ENCODE assay signal across 23 cellular contexts in the genomic region with DNA sequence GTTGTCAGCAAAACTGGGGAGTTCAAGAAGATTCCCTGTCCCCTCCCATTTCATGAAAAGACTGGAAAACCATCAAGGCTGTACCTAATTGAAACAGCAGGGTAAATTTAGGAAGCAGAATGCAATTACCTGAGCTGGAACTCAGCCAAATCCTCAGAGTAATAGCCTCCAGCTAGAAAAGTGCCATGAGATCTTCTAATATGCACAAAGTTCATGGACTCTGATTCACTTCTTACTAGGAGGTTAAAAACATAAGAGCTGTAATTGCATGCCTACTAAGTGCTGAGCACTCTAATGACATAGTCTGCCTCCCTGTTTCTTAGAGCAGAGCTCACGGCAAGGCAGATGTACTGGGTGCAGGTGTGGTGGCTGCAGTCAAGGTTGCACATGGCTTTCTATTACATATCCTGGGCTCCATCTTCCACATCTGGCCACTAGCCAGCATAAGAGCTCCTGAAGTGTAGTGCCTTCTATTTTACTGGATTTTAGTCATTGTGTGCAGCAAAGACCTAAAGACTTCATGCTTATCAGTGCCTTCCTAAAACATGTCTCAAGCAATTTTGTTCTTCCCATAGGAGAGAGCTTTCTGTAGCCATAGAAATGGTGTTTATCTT.
DNase-seq lines count a peak whose midpoint lies in the region; ATAC-seq and TF ChIP-seq lines count a peak whose summit lies in the region.
"Had no signal": no experiment of that assay in that cellular context is flagged by ENCODE, and none has a peak within 500 bp of the region (broad histone marks: within the 10 kb centered on the region; RNA-seq: fewer than 3 reads in every experiment).

No MANE protein-coding gene starts in this region.

- no peak for ATAC-seq in activated CD8-positive, alpha-beta memory T cell treated with anti-CD3 and anti-CD28 coated beads, Interleukin-2, amount 10 ng/mL, durations not matched to agents 7 days and 5 days
- ATAC-seq: left cardiac atrium had no signal

- intact Hi-C loops in activated T-helper 2 cell treated with anti-CD3 and anti-CD28 coated beads, Interferon-gamma antibody, Interleukin-2, Interleukin-4, amounts not matched to agents 10 μg/mL and 5 μg/mL and 100 μg/mL, durations not matched to agents 14 hours and 24 hours and 36 hours (cut with micrococcal nuclease) = no loop called here

- H3K27me3 Mint-ChIP-seq in activated T-helper 2 cell treated with anti-CD3 and anti-CD28 coated beads, Interferon-gamma antibody, Interleukin-2, Interleukin-4, amounts not matched to agents 10 μg/mL and 5 μg/mL and 100 μg/mL, durations not matched to agents 14 hours and 24 hours and 36 hours (ENCODE audit: low read depth) = no peaks in the 10 kb centered on the region
- H3K27me3 Mint-ChIP-seq in activated CD8-positive, alpha-beta memory T cell treated with anti-CD3 and anti-CD28 coated beads, Interleukin-2, amount 10 ng/mL, durations not matched to agents 7 days and 5 days = no peaks in the 10 kb centered on the region
- H3K27me3 Mint-ChIP-seq: activated CD4-positive, alpha-beta memory T cell treated with anti-CD3 and anti-CD28 coated beads for 36 hours had no signal

- H3K4me3 ChIP-seq in HEK293 (ENCODE audit: low read depth, low read length) = no peak overlapping the region
- H3K4me3 ChIP-seq: stomach, upper lobe of left lung had no signal

- H3K27ac ChIP-seq in HEK293 (ENCODE audit: extremely low read depth, low read depth, low read length) = no peak overlapping the region
- H3K27ac ChIP-seq: stomach, upper lobe of left lung, VCaP had no signal

- no peaks in the 10 kb centered on the region for H3K4me1 Mint-ChIP-seq in activated T-helper 2 cell treated with anti-CD3 and anti-CD28 coated beads, Interferon-gamma antibody, Interleukin-2, Interleukin-4, amounts not matched to agents 10 μg/mL and 5 μg/mL and 100 μg/mL, durations not matched to agents 14 hours and 24 hours and 36 hours (ENCODE audit: low read depth)
- H3K4me1 Mint-ChIP-seq in activated CD8-positive, alpha-beta memory T cell treated with anti-CD3 and anti-CD28 coated beads, Interleukin-2, amount 10 ng/mL, durations not matched to agents 7 days and 5 days = no peaks in the 10 kb centered on the region
- H3K4me1 Mint-ChIP-seq: nephron had no signal

- no peaks in the 10 kb centered on the region for H3K9me3 ChIP-seq in HEK293 (ENCODE audit: control insufficient read depth, insufficient read depth, low read depth, low read length)
- H3K9me3 ChIP-seq: upper lobe of left lung had no signal

- H3K27ac Mint-ChIP-seq in activated T-helper 2 cell treated with anti-CD3 and anti-CD28 coated beads, Interferon-gamma antibody, Interleukin-2, Interleukin-4, amounts not matched to agents 10 μg/mL and 5 μg/mL and 100 μg/mL, durations not matched to agents 14 hours and 24 hours and 36 hours = no peak overlapping the region
- H3K27ac Mint-ChIP-seq in activated CD8-positive, alpha-beta memory T cell treated with anti-CD3 and anti-CD28 coated beads, Interleukin-2, amount 10 ng/mL, durations not matched to agents 7 days and 5 days = no peak overlapping the region
- H3K27ac Mint-ChIP-seq: activated CD4-positive, alpha-beta memory T cell treated with anti-CD3 and anti-CD28 coated beads for 36 hours; activated naive CD4-positive, alpha-beta T cell treated with anti-CD3 and anti-CD28 coated beads for 36 hours; nephron; T-helper 1 cell treated with Interleukin-12 subunit alpha and Interleukin-12 subunit beta and Interleukin-4 antibody, amounts not matched to agents 30 μg/mL and 1 μg/mL, for 36 hours had no signal

- no peaks in the 10 kb centered on the region; a peak in 1 of 3 replicates for H3K36me3 ChIP-seq in HEK293 (ENCODE audit: control insufficient read depth in 2 of 2, insufficient read depth in 1 of 2, low read length in 2 of 2)
- H3K36me3 ChIP-seq: stomach, upper lobe of left lung had no signal

- no peak overlapping the region for H3K4me3 Mint-ChIP-seq in activated T-helper 2 cell treated with anti-CD3 and anti-CD28 coated beads, Interferon-gamma antibody, Interleukin-2, Interleukin-4, amounts not matched to agents 10 μg/mL and 5 μg/mL and 100 μg/mL, durations not matched to agents 14 hours and 24 hours and 36 hours (ENCODE audit: low read depth)
- H3K4me3 Mint-ChIP-seq in activated CD8-positive, alpha-beta memory T cell treated with anti-CD3 and anti-CD28 coated beads, Interleukin-2, amount 10 ng/mL, durations not matched to agents 7 days and 5 days = no peak overlapping the region
- H3K4me3 Mint-ChIP-seq: activated CD4-positive, alpha-beta memory T cell treated with anti-CD3 and anti-CD28 coated beads for 36 hours; activated naive CD4-positive, alpha-beta T cell treated with anti-CD3 and anti-CD28 coated beads for 36 hours; nephron; T-helper 1 cell treated with Interleukin-12 subunit alpha and Interleukin-12 subunit beta and Interleukin-4 antibody, amounts not matched to agents 30 μg/mL and 1 μg/mL, for 36 hours had no signal

- TF ChIP-seq CTCF in HEK293 (tag by site-specific recombination; IDR thresholded peaks at IDR 0.05) = no peak

- H3K9me3 Mint-ChIP-seq in activated T-helper 2 cell treated with anti-CD3 and anti-CD28 coated beads, Interferon-gamma antibody, Interleukin-2, Interleukin-4, amounts not matched to agents 10 μg/mL and 5 μg/mL and 100 μg/mL, durations not matched to agents 14 hours and 24 hours and 36 hours = no peaks in the 10 kb centered on the region
- peaks cover 5% of the 10 kb centered on the region for H3K9me3 Mint-ChIP-seq in activated CD8-positive, alpha-beta memory T cell treated with anti-CD3 and anti-CD28 coated beads, Interleukin-2, amount 10 ng/mL, durations not matched to agents 7 days and 5 days (ENCODE audit: low read depth)
- H3K9me3 Mint-ChIP-seq: nephron; T-helper 1 cell treated with Interleukin-12 subunit alpha and Interleukin-12 subunit beta and Interleukin-4 antibody, amounts not matched to agents 30 μg/mL and 1 μg/mL, for 36 hours had no signal

- 0 out of 2 replicates have a peak, but pooled peaks cover 5% of the 10 kb centered on the region for H3K4me1 ChIP-seq in HEK293 (ENCODE audit: control insufficient read depth, insufficient read depth, low read length)
- H3K4me1 ChIP-seq: upper lobe of left lung had no signal

- peak; percentile 25 to 37 for DNase-seq in NCI-H187 (lab: John Stamatoyannopoulos, UW)
- peak; percentile 42 for DNase-seq in NCI-H510A (lab: John Stamatoyannopoulos, UW)
- DNase-seq in cerebellar cortex (ENCODE audit: low spot score) = peak; percentile 2
- no peak for DNase-seq in activated T-helper 2 cell treated with anti-CD3 and anti-CD28 coated beads, Interferon-gamma antibody, Interleukin-2, Interleukin-4, amounts not matched to agents 10 μg/mL and 5 μg/mL and 100 μg/mL, durations not matched to agents 14 hours and 24 hours and 36 hours (ENCODE audit: low spot score)
- DNase-seq in cerebellum (ENCODE audit: low spot score) = no peak
- DNase-seq in activated CD8-positive, alpha-beta memory T cell treated with anti-CD3 and anti-CD28 coated beads, Interleukin-2, amount 10 ng/mL, durations not matched to agents 7 days and 5 days = no peak
- DNase-seq in D341Med (ENCODE audit: low spot score) = no peak
- DNase-seq: activated CD4-positive, alpha-beta memory T cell treated with anti-CD3 and anti-CD28 coated beads for 36 hours; activated naive CD4-positive, alpha-beta T cell treated with anti-CD3 and anti-CD28 coated beads for 36 hours; activated T-cell treated with anti-CD3 and anti-CD28 coated beads, Interleukin-2, amount 50 U/mL, for 1 hour; aorta; GDM1; H7; left cardiac atrium; midbrain; NCI-H446 treated with DMSO at 0.1 percent for 48 hours; SIG-M5; stomach; upper lobe of left lung had no signal

- POLR2A ChIA-PET in HEK293 (lab: Yijun Ruan, JAX) = no interaction called here

- no peaks in the 10 kb centered on the region for H3K36me3 Mint-ChIP-seq in activated T-helper 2 cell treated with anti-CD3 and anti-CD28 coated beads, Interferon-gamma antibody, Interleukin-2, Interleukin-4, amounts not matched to agents 10 μg/mL and 5 μg/mL and 100 μg/mL, durations not matched to agents 14 hours and 24 hours and 36 hours (ENCODE audit: low read depth)
- H3K36me3 Mint-ChIP-seq in activated CD8-positive, alpha-beta memory T cell treated with anti-CD3 and anti-CD28 coated beads, Interleukin-2, amount 10 ng/mL, durations not matched to agents 7 days and 5 days = no peaks in the 10 kb centered on the region
- H3K36me3 Mint-ChIP-seq: activated CD4-positive, alpha-beta memory T cell treated with anti-CD3 and anti-CD28 coated beads for 36 hours had no signal

- CTCF ChIA-PET in HEK293 (lab: Yijun Ruan, JAX) = interaction anchor here (0.5 to 1.4 kb wide), 2 partner anchors 119 to 320 kb away, joined by 3 to 5 read pairs; no protein-coding TSS in a partner anchor
- CTCF ChIA-PET in activated CD8-positive, alpha-beta memory T cell treated with anti-CD3 and anti-CD28 coated beads, Interleukin-2, amount 10 ng/mL, durations not matched to agents 7 days and 5 days (lab: Charles Lee) = no interaction called here

TF ChIP-seq in HEK293, 187 proteins besides CTCF, POLR2A, EP300 and RAD21:
- TF ChIP-seq ZNF341 (tag by site-specific recombination; IDR thresholded peaks at IDR 0.05; ENCODE audit: low read depth) (no peak), ZNF157 (tag by site-specific recombination; IDR thresholded peaks at IDR 0.05) (no peak), ZNF302 (tag by site-specific recombination; IDR thresholded peaks at IDR 0.05; ENCODE audit: low read depth) (no peak), ZNF792 (tag by site-specific recombination; IDR thresholded peaks at IDR 0.05) (no peak), GLIS1 (tag by site-specific recombination; IDR thresholded peaks at IDR 0.05) (peak; percentile 74)
- TF ChIP-seq, protein P1, sequence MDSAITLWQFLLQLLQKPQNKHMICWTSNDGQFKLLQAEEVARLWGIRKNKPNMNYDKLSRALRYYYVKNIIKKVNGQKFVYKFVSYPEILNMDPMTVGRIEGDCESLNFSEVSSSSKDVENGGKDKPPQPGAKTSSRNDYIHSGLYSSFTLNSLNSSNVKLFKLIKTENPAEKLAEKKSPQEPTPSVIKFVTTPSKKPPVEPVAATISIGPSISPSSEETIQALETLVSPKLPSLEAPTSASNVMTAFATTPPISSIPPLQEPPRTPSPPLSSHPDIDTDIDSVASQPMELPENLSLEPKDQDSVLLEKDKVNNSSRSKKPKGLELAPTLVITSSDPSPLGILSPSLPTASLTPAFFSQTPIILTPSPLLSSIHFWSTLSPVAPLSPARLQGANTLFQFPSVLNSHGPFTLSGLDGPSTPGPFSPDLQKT (IDR thresholded peaks at IDR 0.05; ENCODE audit: borderline replicate concordance, low read depth, low read length) = no peak

Comparison
In these comparisons a context has a peak if more than half of its experiments do, and no peak if none do; other contexts are left out.
1. DNase-seq: peak in NCI-H187 (2 of 2), NCI-H510A (single experiment) and cerebellar cortex (single experiment); none in activated T-helper 2 cell treated with anti-CD3 and anti-CD28 coated beads, Interferon-gamma antibody, Interleukin-2, Interleukin-4, amounts not matched to agents 10 μg/mL and 5 μg/mL and 100 μg/mL, durations not matched to agents 14 hours and 24 hours and 36 hours (single experiment), cerebellum (single experiment), activated CD8-positive, alpha-beta memory T cell treated with anti-CD3 and anti-CD28 coated beads, Interleukin-2, amount 10 ng/mL, durations not matched to agents 7 days and 5 days (single experiment) and D341Med (single experiment).